ENCODE assay signal across 8 cellular contexts in genomic region chr7:111012799-111013675, GRCh38.
DNase-seq lines count a peak whose midpoint lies in the region; ATAC-seq, FAIRE-seq and TF ChIP-seq lines count a peak whose summit lies in the region.

No MANE protein-coding gene starts in this region.

- H3K4me2 ChIP-seq in HepG2 (ENCODE audit: low read depth, low read length), result no peak overlapping the region

- TF ChIP-seq RAD21 in HepG2 (CRISPR knock-in tag; IDR thresholded peaks at IDR 0.05), result no peak

- no peaks in the 10 kb centered on the region for H3K36me3 Mint-ChIP-seq in dendritic cell treated with granulocyte-macrophage colony-stimulating factor and Interleukin-4, amounts not matched to agents 40 ng/mL and 50 ng/mL, for 4 days (ENCODE audit: low read depth)

- TF ChIP-seq POLR2A in GM18505 (IDR thresholded peaks at IDR 0.05; ENCODE audit: borderline replicate concordance, extremely low read depth, insufficient read depth, insufficient read length) (no peak), HepG2 (IDR thresholded peaks at IDR 0.05; ENCODE audit: insufficient read depth in 1 of 2, low read depth in 2 of 2, low read length in 2 of 2) (no peak)

- no TSS peak for BruUV-seq in HepG2 (replicated peaks; lab: Mats Ljungman, UMichigan)

- no peaks in the 10 kb centered on the region for H3K4me1 ChIP-seq in HepG2 (ENCODE audit: insufficient read depth, low read length)

- in situ Hi-C loops in KBM-7 (cut with MboI; ENCODE audit: low pct_unique_long_range_greater_than_20kb, low sequenced_read_pairs), result no loop called here
- in situ Hi-C loops in HepG2 (cut with HindIII; ENCODE audit: extremely low pct_ligation_motif_present, low pct_unique_long_range_greater_than_20kb), result no loop called here

- TF ChIP-seq EP300 in HepG2 (IDR thresholded peaks at IDR 0.05; ENCODE audit: low read depth in 2 of 2, low read length in 2 of 2), result no peak
- TF ChIP-seq EP300 in HepG2 (CRISPR knock-in tag; IDR thresholded peaks at IDR 0.05; ENCODE audit: borderline replicate concordance), result no peak

- H3K9me3 Mint-ChIP-seq in dendritic cell treated with granulocyte-macrophage colony-stimulating factor and Interleukin-4, amounts not matched to agents 40 ng/mL and 50 ng/mL, for 4 days, result no peaks in the 10 kb centered on the region

- H3K79me2 ChIP-seq in HepG2 (ENCODE audit: insufficient read depth, low read length), result no peaks in the 10 kb centered on the region

- peak; percentile 98 for ATAC-seq in GM18505 (IDR thresholded peaks at IDR 0.05; ENCODE audit: unreplicated experiment)
- ATAC-seq in GM21576 (IDR thresholded peaks at IDR 0.05; ENCODE audit: unreplicated experiment), result peak; percentile 98
- ATAC-seq in HepG2, result no peak

- H3K36me3 ChIP-seq in HepG2 (replicated peaks in 1 of 2; ENCODE audit: control insufficient read depth in 1 of 2, insufficient read depth in 2 of 2, low read length in 2 of 2), result no peaks in the 10 kb centered on the region

- 28% methylated on average over 5 of the region's 5 CpGs for WGBS in HepG2 (ENCODE audit: low lambda C conversion rate)

- no peaks in the 10 kb centered on the region for H3K9me3 ChIP-seq in HepG2 (ENCODE audit: low read length)

- peak overlapping the region; percentile 44 for H3K4me3 Mint-ChIP-seq in dendritic cell treated with granulocyte-macrophage colony-stimulating factor and Interleukin-4, amounts not matched to agents 40 ng/mL and 50 ng/mL, for 4 days

- H3K27me3 Mint-ChIP-seq in dendritic cell treated with granulocyte-macrophage colony-stimulating factor and Interleukin-4, amounts not matched to agents 40 ng/mL and 50 ng/mL, for 4 days, result no peaks in the 10 kb centered on the region

- DNase-seq in KBM-7, result peak; percentile 62
- no peak for DNase-seq in 8988T
- DNase-seq in mesenteric fat pad (ENCODE audit: low spot score), result no peak
- no peak for DNase-seq in C1 segment of cervical spinal cord (lab: John Stamatoyannopoulos, UW)
- DNase-seq in HepG2 (ENCODE audit: low spot score), result no peak

- no peak overlapping the region for H3K27ac ChIP-seq in HepG2 (ENCODE audit: extremely low read length, insufficient read depth, low read length)

- intact Hi-C loops in dendritic cell treated with granulocyte-macrophage colony-stimulating factor and Interleukin-4, amounts not matched to agents 40 ng/mL and 50 ng/mL, for 4 days (cut with micrococcal nuclease), result no loop called here
- intact Hi-C loops in HepG2 (cut with micrococcal nuclease; ENCODE audit: unreplicated experiment), result no loop called here

- H3K27me3 ChIP-seq in HepG2 (ENCODE audit: control insufficient read depth in 1 of 2, insufficient read depth in 2 of 2, low read length in 2 of 2), result no peaks in the 10 kb centered on the region

- no peak overlapping the region for H3K9ac ChIP-seq in HepG2 (ENCODE audit: insufficient read depth, low read depth, low read length)

- no peaks in the 10 kb centered on the region for H4K20me1 ChIP-seq in HepG2 (ENCODE audit: insufficient read depth, low read length)

- FAIRE-seq in HepG2 (lab: Jason Lieb, UNC), result no peak

- CTCF ChIA-PET in HepG2 (lab: Yijun Ruan, JAX; ENCODE audit: low intra/inter-chr PET ratio, low total read pairs), result no interaction called here

- no peak overlapping the region for H2AFZ ChIP-seq in HepG2 (ENCODE audit: low read length)

- POLR2A ChIA-PET in HepG2 (lab: Yijun Ruan, JAX), result no interaction called here

- H3K4me3 ChIP-seq in HepG2 (replicated peaks in 1 of 3; ENCODE audit: insufficient read depth in 1 of 3, low read depth in 2 of 3, low read length in 3 of 3), result no peak overlapping the region

- no peak overlapping the region for H3K27ac Mint-ChIP-seq in dendritic cell treated with granulocyte-macrophage colony-stimulating factor and Interleukin-4, amounts not matched to agents 40 ng/mL and 50 ng/mL, for 4 days

- peaks cover 10% of the 10 kb centered on the region for H3K4me1 Mint-ChIP-seq in dendritic cell treated with granulocyte-macrophage colony-stimulating factor and Interleukin-4, amounts not matched to agents 40 ng/mL and 50 ng/mL, for 4 days (ENCODE audit: low read depth)

- TF ChIP-seq CTCF in HepG2 (CRISPR knock-in tag; IDR thresholded peaks at IDR 0.05), result no peak

TF ChIP-seq in HepG2, 621 proteins besides CTCF, POLR2A, EP300 and RAD21:
- TF ChIP-seq ZNF18 (CRISPR knock-in tag; IDR thresholded peaks at IDR 0.05; ENCODE audit: insufficient replicate concordance) (no peak), HNF4A (CRISPR knock-in tag; IDR thresholded peaks at IDR 0.05) (no peak), ZKSCAN1 (IDR thresholded peaks at IDR 0.05; ENCODE audit: low read length) (no peak), GATA4 (IDR thresholded peaks at IDR 0.05; ENCODE audit: borderline replicate concordance, low read depth) (no peak), ZNF572 (CRISPR knock-in tag; IDR thresholded peaks at IDR 0.05) (no peak), ZBTB10 (CRISPR knock-in tag; IDR thresholded peaks at IDR 0.05; ENCODE audit: borderline replicate concordance) (no peak), ZEB1 (IDR thresholded peaks at IDR 0.05; ENCODE audit: insufficient replicate concordance, low read depth) (no peak), ZNF382 (CRISPR knock-in tag; IDR thresholded peaks at IDR 0.05; ENCODE audit: borderline replicate concordance) (no peak), ZNF432 (CRISPR knock-in tag; IDR thresholded peaks at IDR 0.05; ENCODE audit: borderline replicate concordance) (no peak), ZBTB42 (CRISPR knock-in tag; IDR thresholded peaks at IDR 0.05) (no peak), ZNF670 (CRISPR knock-in tag; IDR thresholded peaks at IDR 0.05; ENCODE audit: borderline replicate concordance) (no peak), EED (CRISPR knock-in tag; IDR thresholded peaks at IDR 0.05) (no peak), MLLT10 (CRISPR knock-in tag; IDR thresholded peaks at IDR 0.05) (no peak), DMTF1 (CRISPR knock-in tag; IDR thresholded peaks at IDR 0.05) (no peak), TOE1 (CRISPR knock-in tag; IDR thresholded peaks at IDR 0.05) (no peak), MATR3 (CRISPR knock-in tag; IDR thresholded peaks at IDR 0.05) (no peak), ZNF644 (CRISPR knock-in tag; IDR thresholded peaks at IDR 0.05; ENCODE audit: low read depth) (no peak)
- TF ChIP-seq, protein P1, sequence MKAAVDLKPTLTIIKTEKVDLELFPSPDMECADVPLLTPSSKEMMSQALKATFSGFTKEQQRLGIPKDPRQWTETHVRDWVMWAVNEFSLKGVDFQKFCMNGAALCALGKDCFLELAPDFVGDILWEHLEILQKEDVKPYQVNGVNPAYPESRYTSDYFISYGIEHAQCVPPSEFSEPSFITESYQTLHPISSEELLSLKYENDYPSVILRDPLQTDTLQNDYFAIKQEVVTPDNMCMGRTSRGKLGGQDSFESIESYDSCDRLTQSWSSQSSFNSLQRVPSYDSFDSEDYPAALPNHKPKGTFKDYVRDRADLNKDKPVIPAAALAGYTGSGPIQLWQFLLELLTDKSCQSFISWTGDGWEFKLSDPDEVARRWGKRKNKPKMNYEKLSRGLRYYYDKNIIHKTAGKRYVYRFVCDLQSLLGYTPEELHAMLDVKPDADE (CRISPR knock-in tag; IDR thresholded peaks at IDR 0.05), result no peak
